In genomic region chr7:134528749-134529148, GRCh38 we compare ENCODE assay signal across 15 cellular contexts. TPM values are rescaled to one million over a fixed set of nuclear protein-coding genes. Genes with fewer than 3 reads are reported as not detected.
A peak's percentile ranks its signal among the peaks of the same experiment; 100 is the strongest.
DNase-seq lines count a peak whose midpoint lies in the region; FAIRE-seq and TF ChIP-seq lines count a peak whose summit lies in the region.
"Had no signal": no experiment of that assay in that cellular context is flagged by ENCODE, and none has a peak within 500 bp of the region (broad histone marks: within the 10 kb centered on the region; RNA-seq: fewer than 3 reads in every experiment).

No MANE protein-coding gene starts in this region.

- H3K27ac ChIP-seq in WERI-Rb-1, result peak overlapping the region; percentile 61
- H3K27ac ChIP-seq in muscle layer of duodenum (ENCODE audit: low read length), result peak overlapping the region; percentile 23
- peak overlapping the region; percentile 14 to 27 for H3K27ac ChIP-seq in small intestine (ENCODE audit: low read depth in 1 of 2, low read length in 1 of 2)
- H3K27ac ChIP-seq: GM23248 had no signal

- H3K27me3 ChIP-seq in WERI-Rb-1 (ENCODE audit: insufficient read depth, low read depth, severe bottlenecking) (no peaks in the 10 kb centered on the region), muscle layer of duodenum (ENCODE audit: low read depth, low read length) (no peaks in the 10 kb centered on the region), small intestine (ENCODE audit: control insufficient read depth in 2 of 2, insufficient read depth in 2 of 2, low read length in 2 of 2) (no peaks in the 10 kb centered on the region), H7 (ENCODE audit: control insufficient read depth, insufficient read depth, low read length) (no peaks in the 10 kb centered on the region)

- H3K4me1 ChIP-seq in muscle layer of duodenum (ENCODE audit: control insufficient read depth in 1 of 2, insufficient read depth in 2 of 2, low read length in 2 of 2) (no peaks in the 10 kb centered on the region), small intestine (ENCODE audit: control insufficient read depth in 2 of 2, insufficient read depth in 1 of 2, low read depth in 1 of 2, low read length in 1 of 2) (no peaks in the 10 kb centered on the region)

- H3K36me3 ChIP-seq in WERI-Rb-1 (no peaks in the 10 kb centered on the region), muscle layer of duodenum (ENCODE audit: control insufficient read depth in 1 of 2, insufficient read depth in 2 of 2, low read length in 2 of 2) (no peaks in the 10 kb centered on the region), small intestine (ENCODE audit: control insufficient read depth in 2 of 2, insufficient read depth in 2 of 2, low read length in 2 of 2) (peaks cover 0 to 11% of the 10 kb centered on the region in 2 donors), H7 (replicated peaks; ENCODE audit: control insufficient read depth, insufficient read depth, low read length) (no peaks in the 10 kb centered on the region)

- DNase-seq in DMS 273 (lab: John Stamatoyannopoulos, UW; ENCODE audit: unreplicated experiment) (peak; percentile 62), WERI-Rb-1 (no peak), small intestine (no peak), NCI-H1436 (lab: John Stamatoyannopoulos, UW) (no peak), NOMO-1 (lab: John Stamatoyannopoulos, UW; ENCODE audit: unreplicated experiment in 2 of 2) (no peak), GM19238 (ENCODE audit: insufficient read length, low spot score) (no peak), H7 (no peak)
- DNase-seq: NCI-H1436 treated with DMSO at 0.1 percent for 48 hours, NCI-H2081, SK-N-SH had no signal

- 20 to 56% (median 27%) methylated on average over 5 of the region's 5 CpGs for WGBS in small intestine, 3 donors

- H3K9me3 ChIP-seq in WERI-Rb-1 (ENCODE audit: severe bottlenecking) (no peaks in the 10 kb centered on the region), muscle layer of duodenum (ENCODE audit: control insufficient read depth in 1 of 2, low read length in 2 of 2) (no peaks in the 10 kb centered on the region), small intestine (ENCODE audit: control insufficient read depth, low read depth) (no peaks in the 10 kb centered on the region)
- H3K9me3 ChIP-seq: SK-N-SH had no signal

- FAIRE-seq in small intestine (lab: Jason Lieb, UNC), result no peak
- FAIRE-seq: A204.1, K562 had no signal

- H3K4me3 ChIP-seq in WERI-Rb-1 (ENCODE audit: low read depth, low read length) (no peak overlapping the region), muscle layer of duodenum (ENCODE audit: low read depth in 1 of 2, low read length in 2 of 2) (peak overlapping the region in 1 of 2 donors; percentile 12), small intestine (ENCODE audit: low read depth in 1 of 2, low read length in 2 of 2) (peak overlapping the region in 1 of 2 donors; percentile 63), H7 (ENCODE audit: insufficient read depth, low read depth, low read length) (no peak overlapping the region)
- H3K4me3 ChIP-seq: GM23248, K562 had no signal

- TF ChIP-seq CTCF in WERI-Rb-1 (IDR thresholded peaks at IDR 0.05; ENCODE audit: low read depth, low read length), result no peak

RNA-seq across cellular contexts. Expression of gene AKR1B10, which starts 1.4 kb away (rescaled TPM):
- polyA plus RNA-seq in small intestine, result 1,000 to 10,000 TPM in 2 of 3 donors, 100 to 1,000 TPM in 1; 283 to 1,513 (median 1,320) TPM
- total RNA-seq in H7 (2014; rRNA removed; shearing (Covaris generic)), result not detected in 2 replicates
- total RNA-seq: GM23248, K562 had no signal
- polyA plus RNA-seq: CD14-positive monocyte, K562 had no signal

RNA-seq across cellular contexts. Expression of gene AKR1B15, which starts 20.2 kb away (rescaled TPM):
- polyA plus RNA-seq in small intestine, result under 1 TPM in 1 of 3 donors, not detected in 2; 0.49 TPM
- total RNA-seq in H7 (2014; rRNA removed; shearing (Covaris generic)), result not detected in 2 replicates
- total RNA-seq: GM23248, K562 had no signal
- polyA plus RNA-seq: CD14-positive monocyte, GM23248, K562, SK-N-SH had no signal
